1 cellular context compared by ENCODE assay signal in genomic region chr22:19679476-19680099, GRCh38.
TF ChIP-seq lines count a peak whose summit lies in the region.

No MANE protein-coding gene starts in this region.

TF ChIP-seq in K562, 482 proteins besides CTCF, POLR2A, EP300 and RAD21 (continued from another document and continues in another):
- TF ChIP-seq VEZF1 (CRISPR knock-in tag; IDR thresholded peaks at IDR 0.05), result no peak; the same call in 1 of the 2 replicates
- peak; percentile 96 for TF ChIP-seq ARID2 (IDR thresholded peaks at IDR 0.05)
- TF ChIP-seq CBX2 (IDR thresholded peaks at IDR 0.05; ENCODE audit: insufficient read depth, low read length, poor library complexity, severe bottlenecking), result no peak
- no peak for TF ChIP-seq ZNF140 (CRISPR knock-in tag; IDR thresholded peaks at IDR 0.05)
- TF ChIP-seq ATF6 (CRISPR knock-in tag; IDR thresholded peaks at IDR 0.05), result no peak
- TF ChIP-seq ARID3B (CRISPR knock-in tag; IDR thresholded peaks at IDR 0.05; ENCODE audit: borderline replicate concordance), result no peak
- TF ChIP-seq ZNF707 (CRISPR knock-in tag; conservative IDR thresholded peaks at IDR 0.05), result no peak
- TF ChIP-seq ZNF511 (CRISPR knock-in tag; IDR thresholded peaks at IDR 0.05), result no peak
- peak; percentile 43; the same call in 1 of the 2 replicates for TF ChIP-seq THAP12 (CRISPR knock-in tag; IDR thresholded peaks at IDR 0.05)
- TF ChIP-seq ZNF639 (CRISPR knock-in tag; conservative IDR thresholded peaks at IDR 0.05 in 1 of 2, IDR thresholded peaks at IDR 0.05 in 1 of 2), result no peak
- no peak for TF ChIP-seq SRSF3 (IDR thresholded peaks at IDR 0.05; ENCODE audit: insufficient read depth, low read length)
- TF ChIP-seq TFE3 (CRISPR knock-in tag; IDR thresholded peaks at IDR 0.05), result no peak
- no peak for TF ChIP-seq ZNF274 (IDR thresholded peaks at IDR 0.05; ENCODE audit: borderline replicate concordance, low read depth, low read length)
- TF ChIP-seq IFI16 (CRISPR knock-in tag; IDR thresholded peaks at IDR 0.05), result no peak
- TF ChIP-seq SMARCA5 (IDR thresholded peaks at IDR 0.05), result peak; percentile 43; the same call in 1 of the 2 replicates
- no peak for TF ChIP-seq SMARCC2 (IDR thresholded peaks at IDR 0.05; ENCODE audit: low read depth)
- TF ChIP-seq FOXK1 (CRISPR knock-in tag; IDR thresholded peaks at IDR 0.05; ENCODE audit: borderline replicate concordance), result no peak
- TF ChIP-seq ZNF785 (CRISPR knock-in tag; IDR thresholded peaks at IDR 0.05), result no peak
- TF ChIP-seq E2F8 (IDR thresholded peaks at IDR 0.05; ENCODE audit: low read depth, partially characterized antibody), result no peak
- 0 out of 2 replicates have a peak, but pooled peaks have one; percentile 79 for TF ChIP-seq HOXB6 (CRISPR knock-in tag; IDR thresholded peaks at IDR 0.05; ENCODE audit: borderline replicate concordance)
- no peak for TF ChIP-seq DPF2 (IDR thresholded peaks at IDR 0.05)
- no peak for TF ChIP-seq SIN3A (IDR thresholded peaks at IDR 0.05; ENCODE audit: borderline replicate concordance in 2 of 2, control insufficient read depth in 1 of 2, low read depth in 2 of 2, low read length in 2 of 2)
- no peak for TF ChIP-seq ZBTB26 (CRISPR knock-in tag; IDR thresholded peaks at IDR 0.05)
- no peak for TF ChIP-seq ETS2 (tag; IDR thresholded peaks at IDR 0.05; ENCODE audit: borderline replicate concordance, poor library complexity, severe bottlenecking)
- TF ChIP-seq YBX1 (IDR thresholded peaks at IDR 0.05), result no peak
- no peak for TF ChIP-seq U2AF1 (optimal IDR thresholded peaks at IDR 0.05; ENCODE audit: low read depth, low read length)
- TF ChIP-seq SIX5 (IDR thresholded peaks at IDR 0.05; ENCODE audit: borderline replicate concordance in 1 of 2, insufficient read depth in 1 of 2, low read depth in 1 of 2, low read length in 2 of 2), result 0 out of 4 replicates have a peak, but pooled peaks of 1 of the 2 experiments have one; percentile 3
- no peak for TF ChIP-seq SMAD2 (IDR thresholded peaks at IDR 0.05; ENCODE audit: low read depth, low read length)
- no peak for TF ChIP-seq ZNF407 (IDR thresholded peaks at IDR 0.05; ENCODE audit: low read depth)
- no peak for TF ChIP-seq CBX8 (IDR thresholded peaks at IDR 0.05; ENCODE audit: borderline replicate concordance, extremely low read depth, low read depth, low read length, poor library complexity, severe bottlenecking)
- no peak for TF ChIP-seq PTTG1 (tag; IDR thresholded peaks at IDR 0.05; ENCODE audit: low read depth)
